ENCODE assay signal across 10 cellular contexts in genomic region chr18:28485210-28485801, GRCh38.
"Had no signal": no experiment of that assay in that cellular context is flagged by ENCODE, and none has a peak within 500 bp of the region (broad histone marks: within the 10 kb centered on the region; RNA-seq: fewer than 3 reads in every experiment).

No MANE protein-coding gene starts in this region.

- H3K27me3 ChIP-seq: adrenal gland had no signal

- H3K4me1 ChIP-seq: adrenal gland had no signal

- ATAC-seq: effector memory CD8-positive, alpha-beta T cell had no signal

- H3K27ac ChIP-seq: adrenal gland had no signal

- H3K9me3 ChIP-seq: adrenal gland had no signal

- H3K36me3 ChIP-seq: adrenal gland had no signal

- H3K4me3 ChIP-seq: adrenal gland, skin epidermis had no signal

- DNase-seq: activated naive CD4-positive, alpha-beta T cell treated with anti-CD3 and anti-CD28 coated beads, Interleukin-2, amount 10 ng/mL, durations not matched to agents 7 days and 5 days; adrenal gland; central memory CD4-positive, alpha-beta T cell; cortex of kidney; effector memory CD8-positive, alpha-beta T cell; hippocampal formation; midbrain; naive B cell; posterior cingulate gyrus had no signal
